Comparison of ENCODE assay signal across 8 cellular contexts in the genomic region with DNA sequence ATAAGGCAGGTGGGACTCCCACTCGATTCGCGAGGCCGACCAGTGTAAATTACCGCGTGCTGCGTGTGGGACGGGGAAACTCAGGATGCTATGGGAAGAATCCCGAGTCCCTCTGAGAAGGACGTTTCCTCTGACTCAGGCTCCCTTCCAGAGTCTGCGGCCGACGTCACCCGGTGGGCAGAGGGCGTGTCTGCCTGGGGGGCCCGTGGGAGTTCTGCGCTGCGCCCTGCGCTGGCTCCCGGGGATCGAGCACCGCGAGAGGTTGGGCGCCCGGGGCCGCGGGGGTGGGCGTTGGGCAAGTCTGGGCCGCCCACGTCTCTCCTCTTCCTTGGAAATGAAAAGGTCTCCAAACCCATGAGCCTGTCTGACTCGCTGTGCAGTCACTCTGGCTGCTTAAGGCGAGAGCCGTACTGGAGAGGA. TPM values are rescaled to one million over a fixed set of nuclear protein-coding genes. Genes with fewer than 3 reads are reported as not detected.
DNase-seq lines count a peak whose midpoint lies in the region; ATAC-seq and TF ChIP-seq lines count a peak whose summit lies in the region.

No MANE protein-coding gene starts in this region.

- H3K27ac Mint-ChIP-seq in neural progenitor cell: no peak overlapping the region

- H3K4me1 Mint-ChIP-seq in neural progenitor cell: peaks cover 5% of the 10 kb centered on the region

- H2AFZ ChIP-seq in Karpas-422 (ENCODE audit: low read length): peak overlapping the region; percentile 90; the same call in 1 of the 2 replicates
- H2AFZ ChIP-seq in fibroblast of lung (ENCODE audit: low read length): peak overlapping the region; percentile 67
- peak overlapping the region; percentile 92 for H2AFZ ChIP-seq in neural progenitor cell (replicated peaks)

- H3K4me2 ChIP-seq in Karpas-422 (ENCODE audit: low read depth, low read length, poor library complexity, severe bottlenecking) (peak overlapping the region; percentile 78), fibroblast of lung (ENCODE audit: extremely low read depth, insufficient read depth, low read length) (peak overlapping the region; percentile 94), neural progenitor cell (peak overlapping the region; percentile 81)

- TF ChIP-seq CTCF in GM12875 (IDR thresholded peaks at IDR 0.05; ENCODE audit: borderline replicate concordance, insufficient read depth, low read depth, low read length): no peak
- TF ChIP-seq CTCF in fibroblast of lung (conservative IDR thresholded peaks at IDR 0.05 in 1 of 2, IDR thresholded peaks at IDR 0.05 in 1 of 2; ENCODE audit: low read depth in 1 of 2, low read length in 2 of 2): no peak
- TF ChIP-seq CTCF in neural progenitor cell (IDR thresholded peaks at IDR 0.05): no peak
- no peak for TF ChIP-seq CTCF in tibial artery (IDR thresholded peaks at IDR 0.05)

- H3K9me3 Mint-ChIP-seq in neural progenitor cell: peaks cover 6% of the 10 kb centered on the region

- H3K4me1 ChIP-seq in Karpas-422 (ENCODE audit: low read length): peaks cover 19% of the 10 kb centered on the region
- no peaks in the 10 kb centered on the region for H3K4me1 ChIP-seq in fibroblast of lung (ENCODE audit: control insufficient read depth, extremely low read depth, insufficient read depth, low read length)
- H3K4me1 ChIP-seq in neural progenitor cell: no peaks in the 10 kb centered on the region
- peaks cover 0 to 18% (median 8%) of the 10 kb centered on the region in 4 donors for H3K4me1 ChIP-seq in tibial artery

- no peaks in the 10 kb centered on the region for H3K9me3 ChIP-seq in Karpas-422 (ENCODE audit: low read length)
- no peaks in the 10 kb centered on the region for H3K9me3 ChIP-seq in fibroblast of lung (ENCODE audit: control insufficient read depth, insufficient read depth, low read depth, low read length)
- H3K9me3 ChIP-seq in neural progenitor cell (ENCODE audit: low read depth): no peaks in the 10 kb centered on the region
- H3K9me3 ChIP-seq in tibial artery: no peaks in the 10 kb centered on the region

- no peaks in the 10 kb centered on the region for H3K79me2 ChIP-seq in Karpas-422 (ENCODE audit: low read length)
- no peaks in the 10 kb centered on the region for H3K79me2 ChIP-seq in fibroblast of lung (ENCODE audit: control insufficient read depth, insufficient read depth, low read length)
- H3K79me2 ChIP-seq in neural progenitor cell (ENCODE audit: low read depth): no peaks in the 10 kb centered on the region

- no peaks in the 10 kb centered on the region for H3K36me3 ChIP-seq in Karpas-422 (ENCODE audit: insufficient read depth, low read length)
- no peaks in the 10 kb centered on the region for H3K36me3 ChIP-seq in fibroblast of lung (ENCODE audit: control insufficient read depth, insufficient read depth, low read length)
- H3K36me3 ChIP-seq in neural progenitor cell: no peaks in the 10 kb centered on the region
- H3K36me3 ChIP-seq in tibial artery: no peaks in the 10 kb centered on the region

- peaks cover 9% of the 10 kb centered on the region for H3F3A ChIP-seq in neural progenitor cell (ENCODE audit: low read depth)

- H3K9ac ChIP-seq in Karpas-422 (ENCODE audit: low read length) (peak overlapping the region; percentile 47), fibroblast of lung (ENCODE audit: insufficient read depth, low read length) (peak overlapping the region; percentile 54), neural progenitor cell (no peak overlapping the region)

- intact Hi-C loops in tibial artery (cut with DNase I; ENCODE audit: low total_unique reads): no loop called here

- no peaks in the 10 kb centered on the region for H3K9me2 ChIP-seq in Karpas-422 (replicated peaks; ENCODE audit: insufficient read depth, low read length)

- DNase-seq in Karpas-422 (no peak), fibroblast of lung (ENCODE audit: low read depth in 2 of 2) (peak; percentile 17 to 82), neural progenitor cell (ENCODE audit: low spot score) (peak; percentile 61), tibial artery (peak in 1 of 2 donors; percentile 65), NCI-H2171 (lab: John Stamatoyannopoulos, UW) (no peak)
- peak; percentile 50 for DNase-seq in activated CD8-positive, alpha-beta memory T cell treated with anti-CD3 and anti-CD28 coated beads, Interleukin-2, amount 50 U/mL, for 4 hours

- H3K27me3 ChIP-seq in Karpas-422 (ENCODE audit: low read length): no peaks in the 10 kb centered on the region
- H3K27me3 ChIP-seq in fibroblast of lung (ENCODE audit: control insufficient read depth, insufficient read depth, low read length): no peaks in the 10 kb centered on the region
- peaks cover 27% of the 10 kb centered on the region for H3K27me3 ChIP-seq in neural progenitor cell
- H3K27me3 ChIP-seq in tibial artery: no peaks in the 10 kb centered on the region

- H4K20me1 ChIP-seq in Karpas-422 (ENCODE audit: insufficient read depth, low read depth, low read length): no peaks in the 10 kb centered on the region
- H4K20me1 ChIP-seq in fibroblast of lung (ENCODE audit: control insufficient read depth, extremely low read depth, insufficient read depth, low read length): no peaks in the 10 kb centered on the region
- no peaks in the 10 kb centered on the region for H4K20me1 ChIP-seq in neural progenitor cell (ENCODE audit: low read depth)

- ATAC-seq in GM18502 (IDR thresholded peaks at IDR 0.05; ENCODE audit: poor library complexity, unreplicated experiment): no peak

- no peaks in the 10 kb centered on the region for H3K36me3 Mint-ChIP-seq in neural progenitor cell

- H3K4me3 ChIP-seq in GM12875 (ENCODE audit: low read depth, low read length) (peak overlapping the region; percentile 68), Karpas-422 (ENCODE audit: low read length) (peak overlapping the region; percentile 65), fibroblast of lung (replicated peaks in 1 of 4; ENCODE audit: control extremely low read depth in 1 of 4, insufficient read depth in 1 of 4, low read depth in 3 of 4, low read length in 4 of 4) (peak overlapping the region; percentile 36 to 71 (median 54)), neural progenitor cell (peak overlapping the region; percentile 66), tibial artery (peak overlapping the region; percentile 51 to 66)

- H3K27me3 Mint-ChIP-seq in neural progenitor cell (ENCODE audit: insufficient read depth, low read depth): peaks cover 33% of the 10 kb centered on the region

- peak overlapping the region; percentile 84 for H3K4me3 Mint-ChIP-seq in neural progenitor cell

- H3K27ac ChIP-seq in Karpas-422 (ENCODE audit: low read length) (no peak overlapping the region), fibroblast of lung (ENCODE audit: insufficient read depth, low read length) (no peak overlapping the region), neural progenitor cell (no peak overlapping the region), tibial artery (no peak overlapping the region)

RNA-seq across cellular contexts. Expression of a gene that starts 0.5 kb away (rescaled TPM):
- total RNA-seq in Karpas-422 (2014; rRNA removed; shearing (Covaris generic); ENCODE audit: low replicate concordance): 0.89 and 3.0 TPM in 2 replicates
- total RNA-seq in fibroblast of lung: under 0.01 TPM in 1 of 2 replicates, not detected in the other
- 0.14 and 0.45 TPM in 2 replicates for polyA plus RNA-seq in fibroblast of lung
- polyA plus RNA-seq in fibroblast of lung (2012): 0.14 and 0.34 TPM in 2 replicates
- 1.3 TPM in 1 of 2 replicates, not detected in the other for polyA minus RNA-seq in fibroblast of lung (ENCODE audit: low replicate concordance)
- total RNA-seq in neural progenitor cell (ENCODE audit: low replicate concordance): 0.84 and 1.2 TPM in 2 replicates

RNA-seq across cellular contexts. Expression of a gene that starts 0.6 kb away (rescaled TPM):
- total RNA-seq in Karpas-422 (2014; rRNA removed; shearing (Covaris generic); ENCODE audit: low replicate concordance): not detected in 2 replicates
- total RNA-seq in fibroblast of lung (not detected in 2 replicates), neural progenitor cell (ENCODE audit: low replicate concordance) (0.37 and 1.5 TPM in 2 replicates)
- polyA plus RNA-seq in fibroblast of lung: not detected in 2 replicates
- polyA plus RNA-seq in fibroblast of lung (2012): not detected in 2 replicates
- polyA minus RNA-seq in fibroblast of lung (ENCODE audit: low replicate concordance): not detected in 2 replicates

Comparison
In these comparisons a context has a peak if more than half of its experiments do, and no peak if none do; other contexts are left out.
1. DNase-seq: peak in activated CD8-positive, alpha-beta memory T cell treated with anti-CD3 and anti-CD28 coated beads, Interleukin-2, amount 50 U/mL, for 4 hours (single experiment), fibroblast of lung (2 of 2) and neural progenitor cell (single experiment); none in Karpas-422 (single experiment) and NCI-H2171 (single experiment).
2. Peak in every context shown above with its lines, with median percentiles within 50 percentile points of each other: H3K4me3 ChIP-seq, H2AFZ ChIP-seq and H3K4me2 ChIP-seq.